Comparison of ENCODE assay signal across 10 cellular contexts in genomic region chr11:64620286-64620962, GRCh38. TPM values are rescaled to one million over a fixed set of nuclear protein-coding genes. Genes with fewer than 3 reads are reported as not detected.
DNase-seq lines count a peak whose midpoint lies in the region; ATAC-seq lines count a peak whose summit lies in the region.
"Had no signal": no experiment of that assay in that cellular context is flagged by ENCODE, and none has a peak within 500 bp of the region (broad histone marks: within the 10 kb centered on the region; RNA-seq: fewer than 3 reads in every experiment).

No MANE protein-coding gene starts in this region.

- DNase-seq in left cardiac atrium (no peak), Right ventricle myocardium inferior (ENCODE audit: missing footprints) (no peak), midbrain (lab: John Stamatoyannopoulos, UW) (peak; percentile 23), SIG-M5 (lab: John Stamatoyannopoulos, UW) (no peak), mesenteric fat pad (ENCODE audit: low spot score) (no peak)
- DNase-seq: NCI-H1694 treated with DMSO at 0.1 percent for 48 hours had no signal

- intact Hi-C loops in left cardiac atrium (cut with DNase I) (no loop called here), Right ventricle myocardium inferior (cut with DNase I) (no loop called here)

- ATAC-seq in left cardiac atrium (peak; percentile 11 to 25), Right ventricle myocardium inferior (no peak), HG03439 (IDR thresholded peaks at IDR 0.05; ENCODE audit: unreplicated experiment) (no peak), GM21447 (IDR thresholded peaks at IDR 0.05; ENCODE audit: unreplicated experiment) (no peak)

- peak overlapping the region; percentile 69 for H3K27ac ChIP-seq in cingulate gyrus (ENCODE audit: low read depth, low read length)

RNA-seq across cellular contexts. Expression of gene SLC22A12, which starts 29.4 kb away (rescaled TPM):
- total RNA-seq in left cardiac atrium (not detected), Right ventricle myocardium inferior (not detected), mesenteric fat pad (0.29 TPM)
- total RNA-seq: cardiac muscle cell had no signal

Comparison
In these comparisons a context has a peak if more than half of its experiments do, and no peak if none do; other contexts are left out.
1. ATAC-seq: peak in left cardiac atrium (2 of 2); none in Right ventricle myocardium inferior (single experiment), HG03439 (single experiment) and GM21447 (single experiment).